ENCODE assay signal across 13 cellular contexts in the genomic region with DNA sequence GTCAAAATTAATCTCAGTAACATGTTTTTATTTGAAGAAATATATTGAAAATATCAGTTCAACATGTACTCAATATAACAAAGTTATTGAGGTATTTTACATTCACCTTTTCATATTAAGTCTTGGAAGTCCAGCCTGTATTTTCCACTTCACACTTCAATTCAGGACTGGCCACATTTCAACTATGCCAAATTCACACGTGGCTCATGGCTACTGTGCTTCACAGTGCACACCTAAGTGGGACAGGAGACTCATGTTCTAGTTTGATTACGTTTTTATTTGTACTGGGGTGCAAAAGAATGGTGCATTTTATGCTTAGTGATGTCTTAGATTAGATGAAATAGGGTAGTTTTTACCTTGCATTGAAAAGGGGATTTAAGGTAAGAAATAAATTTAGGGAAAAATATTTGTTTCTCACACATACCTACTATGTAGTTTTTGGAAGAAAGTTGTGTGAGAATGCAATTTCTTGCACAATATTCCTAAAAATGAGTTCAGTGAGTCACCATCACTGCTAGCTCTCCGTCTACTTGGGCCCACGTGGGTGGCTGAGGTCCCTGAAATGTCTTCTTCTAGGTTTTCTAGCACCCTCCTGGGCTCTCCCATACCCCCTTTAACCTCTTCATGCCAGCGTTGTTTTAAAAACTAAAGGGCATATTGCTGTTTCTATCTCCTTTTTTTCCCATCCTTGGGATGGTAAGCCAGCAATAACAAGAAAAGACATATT.
DNase-seq lines count a peak whose midpoint lies in the region; TF ChIP-seq lines count a peak whose summit lies in the region.
"Had no signal": no experiment of that assay in that cellular context is flagged by ENCODE, and none has a peak within 500 bp of the region (broad histone marks: within the 10 kb centered on the region; RNA-seq: fewer than 3 reads in every experiment).

No MANE protein-coding gene starts in this region.

- no TSS peak for BruUV-seq in MCF 10A (replicated peaks; lab: Mats Ljungman, UMichigan)

- no peaks in the 10 kb centered on the region for H3K9me3 Mint-ChIP-seq in MCF 10A (ENCODE audit: unreplicated experiment)
- H3K9me3 Mint-ChIP-seq: CD8-positive, alpha-beta memory T cell had no signal

- POLR2A ChIA-PET in MCF 10A (lab: Yijun Ruan, JAX): no interaction called here

- H3K79me2 ChIP-seq in GM23248 (ENCODE audit: insufficient read depth): no peaks in the 10 kb centered on the region

- CTCF ChIA-PET in MCF 10A (lab: Yijun Ruan, JAX): interaction anchor here (0.7 kb wide), 1 partner anchor 260 kb away, joined by 3 read pairs; no protein-coding TSS in a partner anchor

- no peaks in the 10 kb centered on the region for H3K36me3 ChIP-seq in GM23248 (ENCODE audit: low read depth)
- H3K36me3 ChIP-seq in ascending aorta: peaks cover 12 to 15% of the 10 kb centered on the region in 2 donors
- H3K36me3 ChIP-seq in thyroid gland: no peaks in the 10 kb centered on the region
- no peaks in the 10 kb centered on the region for H3K36me3 ChIP-seq in WERI-Rb-1
- H3K36me3 ChIP-seq: BLaER1 had no signal

- H3K36me3 Mint-ChIP-seq in MCF 10A (ENCODE audit: insufficient read depth, unreplicated experiment): no peaks in the 10 kb centered on the region
- H3K36me3 Mint-ChIP-seq: CD8-positive, alpha-beta memory T cell had no signal

- H4K20me1 ChIP-seq in GM23248 (ENCODE audit: insufficient read depth): no peaks in the 10 kb centered on the region
- H4K20me1 ChIP-seq: BLaER1 had no signal

- H3K27ac ChIP-seq in GM23248 (no peak overlapping the region), ascending aorta (peak overlapping the region; percentile 58 to 59), thyroid gland (peak overlapping the region in 1 of 3 donors; percentile 31), WERI-Rb-1 (no peak overlapping the region)
- H3K27ac ChIP-seq: BLaER1, HL-60 had no signal

- no peak overlapping the region for H3K27ac Mint-ChIP-seq in MCF 10A (ENCODE audit: low read depth, unreplicated experiment)
- H3K27ac Mint-ChIP-seq: CD8-positive, alpha-beta memory T cell had no signal

- H3K27me3 Mint-ChIP-seq in MCF 10A (ENCODE audit: insufficient read depth, unreplicated experiment): no peaks in the 10 kb centered on the region
- H3K27me3 Mint-ChIP-seq: CD8-positive, alpha-beta memory T cell had no signal

- no peak overlapping the region for H3K4me3 Mint-ChIP-seq in MCF 10A (ENCODE audit: unreplicated experiment)
- H3K4me3 Mint-ChIP-seq: CD8-positive, alpha-beta memory T cell had no signal

- H3K27me3 ChIP-seq in GM23248 (replicated peaks; ENCODE audit: insufficient read depth) (no peaks in the 10 kb centered on the region), ascending aorta (no peaks in the 10 kb centered on the region), thyroid gland (no peaks in the 10 kb centered on the region), WERI-Rb-1 (ENCODE audit: insufficient read depth, low read depth, severe bottlenecking) (peaks cover 88% of the 10 kb centered on the region)
- H3K27me3 ChIP-seq: BLaER1 had no signal

- TF ChIP-seq CTCF in ascending aorta (IDR thresholded peaks at IDR 0.05): no peak
- TF ChIP-seq CTCF in thyroid gland (IDR thresholded peaks at IDR 0.05): no peak
- no peak for TF ChIP-seq CTCF in WERI-Rb-1 (IDR thresholded peaks at IDR 0.05; ENCODE audit: low read depth, low read length)
- no peak for TF ChIP-seq CTCF in MCF 10A (IDR thresholded peaks at IDR 0.05; ENCODE audit: unreplicated experiment)

- peaks cover 11% of the 10 kb centered on the region for H3K4me1 Mint-ChIP-seq in MCF 10A (ENCODE audit: insufficient read depth, unreplicated experiment)
- H3K4me1 Mint-ChIP-seq: CD8-positive, alpha-beta memory T cell had no signal

- in situ Hi-C loops in GM23248 (cut with MboI): no loop called here

- no peak overlapping the region for H3K4me3 ChIP-seq in GM23248
- H3K4me3 ChIP-seq in ascending aorta: no peak overlapping the region
- H3K4me3 ChIP-seq in thyroid gland (replicated peaks in 1 of 3): no peak overlapping the region
- no peak overlapping the region for H3K4me3 ChIP-seq in WERI-Rb-1 (ENCODE audit: low read depth, low read length)
- H3K4me3 ChIP-seq: BLaER1 had no signal

- H3K9me3 ChIP-seq in GM23248 (ENCODE audit: low read depth) (no peaks in the 10 kb centered on the region), ascending aorta (no peaks in the 10 kb centered on the region), thyroid gland (no peaks in the 10 kb centered on the region), WERI-Rb-1 (ENCODE audit: severe bottlenecking) (no peaks in the 10 kb centered on the region)
- H3K9me3 ChIP-seq: BLaER1 had no signal

- no peaks in the 10 kb centered on the region for H3K9me2 ChIP-seq in GM23248 (ENCODE audit: insufficient read depth)

- H2AFZ ChIP-seq in GM23248: no peak overlapping the region

- H3K4me2 ChIP-seq in GM23248 (ENCODE audit: unreplicated experiment): no peak overlapping the region
- H3K4me2 ChIP-seq: BLaER1 had no signal

- intact Hi-C loops in ascending aorta (cut with DNase I) (no loop called here), thyroid gland (cut with DNase I) (no loop called here), MCF 10A (cut with micrococcal nuclease) (no loop called here)

- DNase-seq in GM23248 (peak; percentile 12), ascending aorta (ENCODE audit: low spot score in 2 of 2) (peak in 1 of 2 donors; percentile 75), iris pigment epithelial cell (ENCODE audit: low read depth) (peak; percentile 7), thyroid gland (peak; percentile 69 to 70), WERI-Rb-1 (no peak), MCF 10A (ENCODE audit: unreplicated experiment) (no peak), NCI-H1694 treated with DMSO at 0.1 percent for 48 hours (lab: John Stamatoyannopoulos, UW) (no peak)
- DNase-seq: AML-193; CD8-positive, alpha-beta memory T cell; DMS53; GF-D8 had no signal

- no peak for TF ChIP-seq POLR2A in thyroid gland (IDR thresholded peaks at IDR 0.05)

- 11 to 12% methylated on average over 5 of the region's 5 CpGs for WGBS in GM23248 (ENCODE audit: low coverage in 1 of 2, low lambda C conversion rate in 2 of 2, missing lambda C conversion rate in 2 of 2), 2 experiments
- WGBS in thyroid gland, 2 donors: 33 to 41% methylated on average over 5 of the region's 5 CpGs

- no peaks in the 10 kb centered on the region for H3F3A ChIP-seq in GM23248 (ENCODE audit: insufficient read depth)

- H3K9ac ChIP-seq in GM23248: no peak overlapping the region
- H3K9ac ChIP-seq: BLaER1 had no signal

- no peaks in the 10 kb centered on the region for H3K4me1 ChIP-seq in GM23248 (ENCODE audit: insufficient read depth)
- peaks cover 0 to 11% of the 10 kb centered on the region in 2 donors for H3K4me1 ChIP-seq in ascending aorta
- peaks cover 0 to 12% of the 10 kb centered on the region in 2 donors for H3K4me1 ChIP-seq in thyroid gland
- H3K4me1 ChIP-seq: BLaER1 had no signal

Comparison
In these comparisons a context has a peak if more than half of its experiments do, and no peak if none do; other contexts are left out.
1. DNase-seq: peak in GM23248 (single experiment), iris pigment epithelial cell (single experiment) and thyroid gland (2 of 2); none in WERI-Rb-1 (single experiment), MCF 10A (single experiment) and NCI-H1694 treated with DMSO at 0.1 percent for 48 hours (single experiment).
2. H3K27ac ChIP-seq: peak in ascending aorta (2 of 2); none in GM23248 (single experiment) and WERI-Rb-1 (single experiment).